22 cellular contexts compared by ENCODE assay signal in the genomic region with DNA sequence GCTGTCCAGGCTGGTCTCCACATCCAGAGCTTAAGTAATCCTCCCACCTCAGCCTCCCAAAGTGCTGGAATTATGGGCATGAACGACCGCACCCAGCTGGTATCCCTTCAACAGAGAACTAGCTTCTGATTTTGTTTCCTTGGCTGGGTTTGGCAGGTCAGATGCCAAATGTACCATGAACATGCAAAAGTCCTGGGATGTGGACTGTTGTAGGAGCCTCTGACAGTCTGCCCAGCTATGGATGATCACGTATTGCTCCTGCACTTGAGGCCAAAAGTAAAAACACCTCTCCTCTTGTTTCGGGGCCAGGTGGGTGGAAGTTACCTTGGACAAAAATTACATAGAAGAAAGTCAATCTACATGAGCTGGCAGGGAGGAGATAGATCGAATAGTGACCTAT.
"Had no signal": no experiment of that assay in that cellular context is flagged by ENCODE, and none has a peak within 500 bp of the region (broad histone marks: within the 10 kb centered on the region; RNA-seq: fewer than 3 reads in every experiment).

No MANE protein-coding gene starts in this region.

- DNase-seq: Kasumi-1, MM.1S, NCI-H1092 treated with DMSO at 0.1 percent for 48 hours, NCI-H1436, NCI-H187, NCI-H2029, NCI-H2081 treated with DMSO at 0.1 percent for 48 hours, NCI-H2171, NCI-H446, NCI-H510A, NCI-H524 treated with DMSO at 0.1 percent for 48 hours, NCI-H69, NCI-H774, PC-3, Peyer's patch, Right ventricle myocardium superior, SIG-M5 had no signal

- H3K4me3 Mint-ChIP-seq: IgD-negative memory B cell had no signal

- H3K4me2 ChIP-seq: KMS-11 had no signal

- ATAC-seq: K562, PC-3 had no signal

- H3K36me3 ChIP-seq: Peyer's patch, SJSA1 had no signal

- H3K4me3 ChIP-seq: K562, Peyer's patch, SJSA1, SK-N-MC had no signal

- FAIRE-seq: K562 had no signal

- H3K27me3 ChIP-seq: Peyer's patch, SJSA1 had no signal

- H3K27ac Mint-ChIP-seq: IgD-negative memory B cell had no signal

- H3K9me3 ChIP-seq: Peyer's patch had no signal

- H3K4me1 ChIP-seq: Peyer's patch, SJSA1 had no signal

- H3K9ac ChIP-seq: KMS-11 had no signal

- H3K4me1 Mint-ChIP-seq: IgD-negative memory B cell had no signal

- H3K27ac ChIP-seq: KMS-11, Peyer's patch, SJSA1, SK-N-MC had no signal

- H3K27me3 Mint-ChIP-seq: IgD-negative memory B cell had no signal
